In genomic region chr6:3808189-3808588, GRCh38 we compare ENCODE assay signal across 2 cellular contexts.
TF ChIP-seq lines count a peak whose summit lies in the region.

No MANE protein-coding gene starts in this region.

TF ChIP-seq in HepG2, 621 proteins besides CTCF, POLR2A, EP300 and RAD21:
- TF ChIP-seq PPARG (CRISPR knock-in tag; conservative IDR thresholded peaks at IDR 0.05) (0 out of 2 replicates have a peak, but pooled peaks have one; percentile 39), EED (CRISPR knock-in tag; IDR thresholded peaks at IDR 0.05) (no peak)

TF ChIP-seq in endothelial cell of umbilical vein, 7 proteins besides CTCF, POLR2A, EP300 and RAD21:
- TF ChIP-seq EZH2 (IDR thresholded peaks at IDR 0.05; ENCODE audit: borderline replicate concordance, low read depth, low read length, severe bottlenecking) (no peak), GATA2 (IDR thresholded peaks at IDR 0.05; ENCODE audit: insufficient read depth, insufficient read length, low read depth, low read length) (no peak), MYC (IDR thresholded peaks at IDR 0.05; ENCODE audit: low read depth, low read length) (no peak), JUN (IDR thresholded peaks at IDR 0.05; ENCODE audit: borderline replicate concordance, insufficient read depth, insufficient read length, low read depth) (no peak), FOS (IDR thresholded peaks at IDR 0.05; ENCODE audit: borderline replicate concordance, insufficient read depth, low read length) (no peak), POLR2AphosphoS5 (IDR thresholded peaks at IDR 0.05; ENCODE audit: insufficient read depth, low read depth, low read length) (no peak)
- TF ChIP-seq, protein P1, sequence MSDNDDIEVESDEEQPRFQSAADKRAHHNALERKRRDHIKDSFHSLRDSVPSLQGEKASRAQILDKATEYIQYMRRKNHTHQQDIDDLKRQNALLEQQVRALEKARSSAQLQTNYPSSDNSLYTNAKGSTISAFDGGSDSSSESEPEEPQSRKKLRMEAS (IDR thresholded peaks at IDR 0.05; ENCODE audit: insufficient read depth, insufficient read length), result no peak
